ENCODE assay signal across 33 cellular contexts in the genomic region with DNA sequence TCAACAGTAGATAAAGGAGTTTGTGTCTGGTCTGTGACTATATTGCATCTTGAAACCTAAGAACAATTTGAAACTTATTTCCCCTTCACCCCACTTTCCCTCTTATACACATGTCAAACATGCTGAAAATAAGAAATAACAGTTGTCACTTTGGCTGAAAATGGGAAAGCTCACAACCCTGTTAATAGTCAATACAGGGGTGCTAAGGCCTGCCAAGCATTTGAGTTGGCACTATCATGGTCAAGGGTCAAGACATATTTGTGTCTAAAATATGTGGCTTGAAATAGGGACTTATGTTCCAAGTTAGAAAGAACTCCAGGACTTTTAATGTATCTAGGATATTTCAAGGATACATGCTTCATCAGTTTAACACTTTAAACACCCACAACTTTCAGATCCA.
"Had no signal": no experiment of that assay in that cellular context is flagged by ENCODE, and none has a peak within 500 bp of the region (broad histone marks: within the 10 kb centered on the region; RNA-seq: fewer than 3 reads in every experiment).

No MANE protein-coding gene starts in this region.

- DNase-seq: Karpas-422, Kasumi-1, MG63, MM.1S, MV-4-11, NCI-H1048, NCI-H1092, NCI-H1092 treated with DMSO at 0.1 percent for 48 hours, NCI-H1105, NCI-H1105 treated with DMSO at 0.1 percent for 48 hours, NCI-H1417 treated with DMSO at 0.1 percent for 48 hours, NCI-H1436, NCI-H1436 treated with DMSO at 0.1 percent for 48 hours, NCI-H1694, NCI-H1694 treated with DMSO at 0.1 percent for 48 hours, NCI-H187, NCI-H187 treated with DMSO at 0.1 percent for 48 hours, NCI-H1930, NCI-H2029, NCI-H2029 treated with DMSO at 0.1 percent for 48 hours, NCI-H2081, NCI-H2081 treated with DMSO at 0.1 percent for 48 hours, NCI-H2107, NCI-H2171, NCI-H2171 treated with DMSO at 0.1 percent for 48 hours, NCI-H2227 treated with DMSO at 0.1 percent for 48 hours, NCI-H226, NCI-H345, NCI-H446, NCI-H446 treated with DMSO at 0.1 percent for 48 hours, NCI-H510A, NCI-H510A treated with DMSO at 0.1 percent for 48 hours had no signal

- H3K4me3 ChIP-seq: MG63 had no signal

- H3K9ac ChIP-seq: KMS-11 had no signal

- H3K36me3 ChIP-seq: MG63 had no signal

- H3K27ac ChIP-seq: KMS-11 had no signal

- H3K4me2 ChIP-seq: KMS-11 had no signal
